Comparison of ENCODE assay signal across 1 cellular context in genomic region chr6:96066376-96066775, GRCh38.
TF ChIP-seq lines count a peak whose summit lies in the region.

No MANE protein-coding gene starts in this region.

TF ChIP-seq in GM23338, 12 proteins besides CTCF, POLR2A, EP300 and RAD21 (continued from another document):
- TF ChIP-seq REST (IDR thresholded peaks at IDR 0.05; ENCODE audit: unreplicated experiment): no peak
TF ChIP-seq in GM23338: peak in this region for 0.
